ENCODE assay signal across 11 cellular contexts in genomic region chr3:150469931-150470740, GRCh38.
A peak's percentile ranks its signal among the peaks of the same experiment; 100 is the strongest.
DNase-seq lines count a peak whose midpoint lies in the region; TF ChIP-seq lines count a peak whose summit lies in the region.
"Had no signal": no experiment of that assay in that cellular context is flagged by ENCODE, and none has a peak within 500 bp of the region (broad histone marks: within the 10 kb centered on the region; RNA-seq: fewer than 3 reads in every experiment).

No MANE protein-coding gene starts in this region.

- peaks cover 53% of the 10 kb centered on the region for H3K4me1 ChIP-seq in PC-9 (replicated peaks; ENCODE audit: insufficient read depth)
- H3K4me1 ChIP-seq in trophoblast cell (ENCODE audit: control insufficient read depth in 1 of 2, insufficient read depth in 2 of 2, low read length in 2 of 2), result peaks cover 14 to 18% of the 10 kb centered on the region in 2 experiments

- no peaks in the 10 kb centered on the region for H3K79me2 ChIP-seq in PC-9 (ENCODE audit: low read depth)
- no peaks in the 10 kb centered on the region for H3K79me2 ChIP-seq in trophoblast cell (ENCODE audit: control insufficient read depth, insufficient read depth, low read length, poor library complexity)

- no peak overlapping the region for H4K8ac ChIP-seq in trophoblast cell (ENCODE audit: low read depth, low read length)

- BruUV-seq in PC-9 (replicated peaks; lab: Mats Ljungman, UMichigan), result TSS peak; percentile 82

- no peaks in the 10 kb centered on the region for H3K36me3 ChIP-seq in PC-9 (ENCODE audit: low read depth)
- H3K36me3 ChIP-seq in trophoblast cell (ENCODE audit: control insufficient read depth in 1 of 2, insufficient read depth in 2 of 2, low read length in 2 of 2), result no peaks in the 10 kb centered on the region

- intact Hi-C loops in PC-9 (cut with micrococcal nuclease; ENCODE audit: unreplicated experiment), result loop anchor here (1.0 to 2.0 kb wide), 6 partner anchors 23 to 184 kb away; no protein-coding TSS in a partner anchor

- no peaks in the 10 kb centered on the region for H3K9me3 ChIP-seq in PC-9 (ENCODE audit: insufficient read depth, low read depth)
- H3K9me3 ChIP-seq in trophoblast cell (ENCODE audit: insufficient read depth, low read depth, low read length), result no peaks in the 10 kb centered on the region

- CTCF ChIA-PET in PC-9 (lab: Charles Lee), result interaction anchor here (0.6 kb wide), 1 partner anchor 676 kb away, joined by 3 read pairs; no protein-coding TSS in a partner anchor

- peak overlapping the region; percentile 91 for H2BK5ac ChIP-seq in trophoblast cell (ENCODE audit: low read depth, low read length, poor library complexity)

- H3K27ac ChIP-seq in PC-9, result peak overlapping the region; percentile 89
- peak overlapping the region; percentile 98 for H3K27ac ChIP-seq in epithelial cell of prostate
- peak overlapping the region; percentile 86 for H3K27ac ChIP-seq in trophoblast cell (ENCODE audit: low read depth, low read length)

- POLR2A ChIA-PET in PC-9 (lab: Charles Lee; ENCODE audit: unreplicated experiment), result interaction anchor here (0.6 to 1.0 kb wide), 7 partner anchors 9 to 221 kb away, joined by 3 to 14 read pairs (median 3); no protein-coding TSS in a partner anchor

- peak; percentile 72 for DNase-seq in DMS53 treated with DMSO at 0.1 percent for 48 hours (lab: John Stamatoyannopoulos, UW; ENCODE audit: unreplicated experiment)
- DNase-seq in PC-9, result peak; percentile 72 to 89
- DNase-seq in epithelial cell of prostate (ENCODE audit: low read depth, low spot score), result peak; percentile 82
- peak; percentile 80 to 85 for DNase-seq in trophoblast cell
- no peak for DNase-seq in NCI-H128 (lab: John Stamatoyannopoulos, UW; ENCODE audit: unreplicated experiment)
- DNase-seq in HuH-7.5 (ENCODE audit: low spot score), result no peak
- no peak for DNase-seq in NCI-H446 (lab: John Stamatoyannopoulos, UW)
- DNase-seq in activated CD8-positive, alpha-beta memory T cell treated with anti-CD3 and anti-CD28 coated beads for 24 hours, result no peak
- DNase-seq: NCI-H1048; Right ventricle myocardium superior; stimulated activated CD4-positive, alpha-beta T cell treated with anti-CD3 and anti-CD28 coated beads, Interleukin-2, amount 100 ng/mL, for 48 hours had no signal

- no peak overlapping the region for H2BK12ac ChIP-seq in trophoblast cell (ENCODE audit: low read length)

- no peak overlapping the region for H3K9ac ChIP-seq in trophoblast cell (ENCODE audit: low read length)

- H2AFZ ChIP-seq in PC-9 (no peak overlapping the region), trophoblast cell (ENCODE audit: insufficient read depth, low read length, poor library complexity) (no peak overlapping the region)

- H3K14ac ChIP-seq in trophoblast cell (ENCODE audit: low read length), result no peak overlapping the region

- no peak overlapping the region for H3K23ac ChIP-seq in trophoblast cell (ENCODE audit: low read length)

- no peak overlapping the region for H3K4ac ChIP-seq in trophoblast cell (ENCODE audit: low read depth, low read length)

- H3F3A ChIP-seq in PC-9 (ENCODE audit: insufficient read depth, low read depth), result peaks cover 57% of the 10 kb centered on the region

- H4K20me1 ChIP-seq in PC-9 (ENCODE audit: insufficient read depth), result no peaks in the 10 kb centered on the region

- WGBS in trophoblast cell (ENCODE audit: extremely low coverage, insufficient coverage, insufficient read length), result no CpG with 5 or more reads among the region's 7 CpGs

- H3K18ac ChIP-seq in trophoblast cell (ENCODE audit: low read length), result no peak overlapping the region

- peaks cover 14% of the 10 kb centered on the region for H3K79me1 ChIP-seq in trophoblast cell (ENCODE audit: low read length)

- no peak overlapping the region for H4K91ac ChIP-seq in trophoblast cell (ENCODE audit: low read depth, low read length)

- no peak overlapping the region for H4K12ac ChIP-seq in trophoblast cell (ENCODE audit: low read depth, low read length)

- H3K9me2 ChIP-seq in PC-9 (ENCODE audit: insufficient read depth), result no peaks in the 10 kb centered on the region

- no peak for TF ChIP-seq CTCF in PC-9 (conservative IDR thresholded peaks at IDR 0.05)

- H3K4me2 ChIP-seq in PC-9, result peak overlapping the region; percentile 79
- H3K4me2 ChIP-seq in trophoblast cell (ENCODE audit: low read length), result peak overlapping the region; percentile 57

- peak overlapping the region; percentile 61 for H2AK5ac ChIP-seq in trophoblast cell (ENCODE audit: low read length)

- H3K4me3 ChIP-seq in PC-9, result peak overlapping the region; percentile 38; the same call in 1 of the 2 replicates
- no peak overlapping the region for H3K4me3 ChIP-seq in trophoblast cell (ENCODE audit: low read depth, low read length)

- peak overlapping the region; percentile 61 for H2BK120ac ChIP-seq in trophoblast cell (ENCODE audit: insufficient read depth, low read length, poor library complexity)

- no peaks in the 10 kb centered on the region for H3K27me3 ChIP-seq in PC-9 (ENCODE audit: insufficient read depth, low read depth)
- H3K27me3 ChIP-seq in trophoblast cell (ENCODE audit: insufficient read depth, low read length), result no peaks in the 10 kb centered on the region

Comparison
In these comparisons a context has a peak if more than half of its experiments do, and no peak if none do; other contexts are left out.
1. DNase-seq: peak in DMS53 treated with DMSO at 0.1 percent for 48 hours (single experiment), PC-9 (2 of 2), epithelial cell of prostate (single experiment) and trophoblast cell (2 of 2); none in NCI-H128 (single experiment), HuH-7.5 (single experiment), NCI-H446 (0 of 2) and activated CD8-positive, alpha-beta memory T cell treated with anti-CD3 and anti-CD28 coated beads for 24 hours (single experiment).
2. Peak in every context shown above with its lines, with median percentiles within 50 percentile points of each other: H3K27ac ChIP-seq.